Comparison of ENCODE assay signal across 9 cellular contexts in the genomic region with DNA sequence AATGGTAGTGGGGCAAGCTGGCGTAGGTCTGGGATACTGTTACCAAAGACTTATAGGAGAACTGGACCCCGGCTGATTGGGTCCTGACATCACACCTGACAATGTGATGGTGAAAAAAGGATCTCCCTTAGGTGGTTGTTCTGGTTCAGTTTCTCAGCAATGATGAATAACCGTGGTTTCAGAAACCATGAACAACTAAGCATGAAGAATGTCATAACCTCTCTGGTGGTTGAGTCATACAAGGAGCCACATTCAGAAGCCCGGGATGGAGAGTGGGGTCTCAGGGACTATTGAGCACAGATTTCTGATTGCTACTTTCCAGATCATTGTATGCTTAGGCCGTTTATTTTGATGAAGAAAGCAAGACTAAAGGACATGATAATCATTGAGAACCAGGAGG. TPM values are rescaled to one million over a fixed set of nuclear protein-coding genes. Genes with fewer than 3 reads are reported as not detected.
A peak's percentile ranks its signal among the peaks of the same experiment; 100 is the strongest.
DNase-seq lines count a peak whose midpoint lies in the region; ATAC-seq and TF ChIP-seq lines count a peak whose summit lies in the region.
"Had no signal": no experiment of that assay in that cellular context is flagged by ENCODE, and none has a peak within 500 bp of the region (broad histone marks: within the 10 kb centered on the region; RNA-seq: fewer than 3 reads in every experiment).

No MANE protein-coding gene starts in this region.

- no peaks in the 10 kb centered on the region for H3K27me3 Mint-ChIP-seq in activated T-cell treated with anti-CD3 and anti-CD28 coated beads, Interleukin-2, amount 50 U/mL, for 72 hours (ENCODE audit: low read depth)
- H3K27me3 Mint-ChIP-seq: T-cell had no signal

- H3K9me3 Mint-ChIP-seq in activated T-cell treated with anti-CD3 and anti-CD28 coated beads, Interleukin-2, amount 50 U/mL, for 72 hours, result peaks cover 0 to 2% of the 10 kb centered on the region in 2 donors
- H3K9me3 Mint-ChIP-seq: T-cell had no signal

- TF ChIP-seq CTCF in left ventricle myocardium inferior (IDR thresholded peaks at IDR 0.05; ENCODE audit: borderline replicate concordance), result no peak

- H3K4me3 ChIP-seq in left ventricle myocardium inferior, result no peak overlapping the region

- H3K9me3 ChIP-seq in left ventricle myocardium inferior (replicated peaks), result no peaks in the 10 kb centered on the region

- H3K36me3 ChIP-seq in left ventricle myocardium inferior, result no peaks in the 10 kb centered on the region

- H3K4me3 Mint-ChIP-seq in activated T-cell treated with anti-CD3 and anti-CD28 coated beads, Interleukin-2, amount 50 U/mL, for 72 hours, result peak overlapping the region; percentile 49 to 68
- H3K4me3 Mint-ChIP-seq: T-cell had no signal

- in situ Hi-C loops in Caki2 (cut with HindIII; ENCODE audit: low pct_unique_long_range_greater_than_20kb, low sequenced_read_pairs), result no loop called here

- H3K4me1 ChIP-seq in left ventricle myocardium inferior, result peaks cover under 1% of the 10 kb centered on the region

- peaks cover 0 to 5% of the 10 kb centered on the region in 2 donors for H3K36me3 Mint-ChIP-seq in activated T-cell treated with anti-CD3 and anti-CD28 coated beads, Interleukin-2, amount 50 U/mL, for 72 hours (ENCODE audit: insufficient read depth in 2 of 2)

- peak; percentile 76 for DNase-seq in Caki2 (ENCODE audit: low read depth)
- peak; percentile 62 to 64 for DNase-seq in activated T-cell treated with anti-CD3 and anti-CD28 coated beads, Interleukin-2, amount 50 U/mL, for 72 hours
- no peak for DNase-seq in iPS-NIHi11 (ENCODE audit: low spot score)
- no peak for DNase-seq in left ventricle myocardium inferior
- no peak for DNase-seq in COLO829 (ENCODE audit: low spot score)
- no peak for DNase-seq in NCI-H2171 (lab: John Stamatoyannopoulos, UW)
- DNase-seq: T-cell had no signal

- no peaks in the 10 kb centered on the region for H3K27me3 ChIP-seq in left ventricle myocardium inferior (ENCODE audit: low read depth)

- peaks cover 50% of the 10 kb centered on the region for H3K4me1 Mint-ChIP-seq in activated T-cell treated with anti-CD3 and anti-CD28 coated beads, Interleukin-2, amount 50 U/mL, for 72 hours (ENCODE audit: low read depth)

- intact Hi-C loops in left ventricle myocardium inferior (cut with micrococcal nuclease), result no loop called here

- no peak overlapping the region for H3K27ac ChIP-seq in left ventricle myocardium inferior (replicated peaks)

- H3K27ac Mint-ChIP-seq in activated T-cell treated with anti-CD3 and anti-CD28 coated beads, Interleukin-2, amount 50 U/mL, for 72 hours, result peak overlapping the region; percentile 31
- H3K27ac Mint-ChIP-seq: T-cell had no signal

- ATAC-seq in GM19351 (IDR thresholded peaks at IDR 0.05; ENCODE audit: unreplicated experiment), result peak; percentile 68
- ATAC-seq in HG03103 (IDR thresholded peaks at IDR 0.05; ENCODE audit: low read depth, unreplicated experiment), result peak; percentile 60
- peak; percentile 74 to 77 for ATAC-seq in activated T-cell treated with anti-CD3 and anti-CD28 coated beads, Interleukin-2, amount 50 U/mL, for 72 hours (replicated peaks in 1 of 2)
- ATAC-seq: T-cell had no signal

RNA-seq across cellular contexts. Expression of a gene that starts 17.4 kb away (rescaled TPM):
- total RNA-seq in Caki2 (2014; rRNA removed; shearing (Covaris generic); ENCODE audit: low replicate concordance), result 66.6 and 105 TPM in 2 replicates
- 10 to 100 TPM; 13.3 to 14.4 TPM for total RNA-seq in activated T-cell treated with anti-CD3 and anti-CD28 coated beads, Interleukin-2, amount 50 U/mL, for 72 hours
- total RNA-seq in left ventricle myocardium inferior, result 0.99 TPM

Comparison
In these comparisons a context has a peak if more than half of its experiments do, and no peak if none do; other contexts are left out.
1. DNase-seq: peak in Caki2 (single experiment) and activated T-cell treated with anti-CD3 and anti-CD28 coated beads, Interleukin-2, amount 50 U/mL, for 72 hours (2 of 2); none in iPS-NIHi11 (single experiment), left ventricle myocardium inferior (single experiment), COLO829 (single experiment) and NCI-H2171 (single experiment).
2. Peak in every context shown above with its lines, with median percentiles within 50 percentile points of each other: ATAC-seq.